Comparison of ENCODE assay signal across 8 cellular contexts in genomic region chr2:177242136-177242987, GRCh38. TPM values are rescaled to one million over a fixed set of nuclear protein-coding genes. Genes with fewer than 3 reads are reported as not detected.
DNase-seq lines count a peak whose midpoint lies in the region; ATAC-seq and TF ChIP-seq lines count a peak whose summit lies in the region.

No MANE protein-coding gene starts in this region.

- H3K4me1 ChIP-seq in prostate gland (replicated peaks), result peaks cover 29% of the 10 kb centered on the region

- H3K4me1 Mint-ChIP-seq in activated B cell treated with CpG ODN at 0.5 μM for 24 hours, result peaks cover 92% of the 10 kb centered on the region

- peaks cover 42% of the 10 kb centered on the region for H3K36me3 Mint-ChIP-seq in activated B cell treated with CpG ODN at 0.5 μM for 24 hours (ENCODE audit: low read depth)

- TF ChIP-seq CTCF in BJ (IDR thresholded peaks at IDR 0.05; ENCODE audit: insufficient read depth, low read depth, low read length) (no peak), HL-60 (IDR thresholded peaks at IDR 0.05; ENCODE audit: insufficient read depth, low read length) (no peak), activated B cell treated with CpG ODN at 0.5 μM for 24 hours (IDR thresholded peaks at IDR 0.05) (no peak), foreskin fibroblast (IDR thresholded peaks at IDR 0.05; ENCODE audit: low read depth, low read length) (no peak), prostate gland (IDR thresholded peaks at IDR 0.05) (no peak)

- H3K27me3 ChIP-seq in BJ (ENCODE audit: control insufficient read depth, insufficient read depth, low read length) (no peaks in the 10 kb centered on the region), HL-60 (ENCODE audit: insufficient read depth, poor library complexity, severe bottlenecking) (no peaks in the 10 kb centered on the region), prostate gland (replicated peaks; ENCODE audit: insufficient read depth) (no peaks in the 10 kb centered on the region)

- ATAC-seq in activated B cell treated with CpG ODN at 0.5 μM for 24 hours (ENCODE audit: low read depth), result no peak

- H3K27me3 Mint-ChIP-seq in activated B cell treated with CpG ODN at 0.5 μM for 24 hours, result no peaks in the 10 kb centered on the region

- no peak for TF ChIP-seq POLR2A in prostate gland (IDR thresholded peaks at IDR 0.05)

- peak overlapping the region; percentile 70 for H3K27ac Mint-ChIP-seq in activated B cell treated with CpG ODN at 0.5 μM for 24 hours

- H3K9me3 Mint-ChIP-seq in activated B cell treated with CpG ODN at 0.5 μM for 24 hours, result no peaks in the 10 kb centered on the region

- H3K36me3 ChIP-seq in BJ (ENCODE audit: control insufficient read depth, insufficient read depth, low read length) (no peaks in the 10 kb centered on the region), prostate gland (no peaks in the 10 kb centered on the region)

- H3K9me3 ChIP-seq in prostate gland, result no peaks in the 10 kb centered on the region

- peak overlapping the region; percentile 11 for H3K4me3 Mint-ChIP-seq in activated B cell treated with CpG ODN at 0.5 μM for 24 hours

- H3K27ac ChIP-seq in HL-60 (replicated peaks) (peak overlapping the region; percentile 14), prostate gland (peak overlapping the region; percentile 67 to 85)

- 9% methylated on average over 5 of the region's 5 CpGs for WGBS in prostate gland

- intact Hi-C loops in activated B cell treated with CpG ODN at 0.5 μM for 24 hours (cut with micrococcal nuclease), result no loop called here
- intact Hi-C loops in prostate gland (cut with DNase I), result no loop called here
- intact Hi-C loops in posterior vena cava (cut with DNase I), result no loop called here

- CTCF ChIA-PET in BJ (lab: Yijun Ruan, JAX), result interaction anchor here (0.9 kb wide), 1 partner anchor 22 kb away, joined by 3 read pairs; the partner anchor contains the start of gene NFE2L2
- CTCF ChIA-PET in activated B cell treated with CpG ODN at 0.5 μM for 24 hours (lab: Charles Lee), result interaction anchor here (1.5 kb wide), 1 partner anchor 78 kb away, joined by 4 read pairs; no protein-coding TSS in a partner anchor

- POLR2A ChIA-PET in BJ (lab: Charles Lee), result no interaction called here
- POLR2A ChIA-PET in activated B cell treated with CpG ODN at 0.5 μM for 24 hours (lab: Charles Lee), result interaction anchor here (0.5 kb wide), 1 partner anchor 17 kb away, joined by 3 read pairs; no protein-coding TSS in a partner anchor

- H3K4me3 ChIP-seq in BJ (ENCODE audit: low read depth, low read length) (peak overlapping the region; percentile 19; the same call in 1 of the 2 replicates), HL-60 (replicated peaks; ENCODE audit: insufficient read depth, low read length) (no peak overlapping the region), foreskin fibroblast (ENCODE audit: low read depth in 1 of 2, low read length in 2 of 2) (peak overlapping the region; percentile 24 to 28), prostate gland (peak overlapping the region in 1 of 2 donors; percentile 22)

- DNase-seq in BJ (ENCODE audit: low read depth) (peak; percentile 93), HL-60 (ENCODE audit: low read depth in 1 of 2, low spot score in 1 of 2) (no peak), activated B cell treated with CpG ODN at 0.5 μM for 24 hours (no peak), foreskin fibroblast (peak; percentile 80 to 93), prostate gland (ENCODE audit: low spot score) (peak; percentile 70), occipital lobe (lab: John Stamatoyannopoulos, UW) (no peak), posterior vena cava (ENCODE audit: low spot score) (no peak)
- DNase-seq in activated effector memory CD4-positive, alpha-beta T cell treated with Interleukin-2 at 50 U/mL for 16 hours, result no peak

RNA-seq across cellular contexts. Expression of gene NFE2L2, which starts 22.2 kb away (rescaled TPM):
- polyA plus RNA-seq in BJ (2011; rRNA removed), result 109 and 128 TPM in 2 replicates
- polyA minus RNA-seq in BJ (2011; rRNA and poly(A)+ RNA removed), result 92.7 and 106 TPM in 2 replicates
- 79.1 and 89.3 TPM in 2 replicates for total RNA-seq in activated B cell treated with CpG ODN at 0.5 μM for 24 hours
- total RNA-seq in prostate gland, result 100 to 1,000 TPM in 1 of 2 donors, 10 to 100 TPM in 1; 98.6 to 126 TPM
- 13.4 TPM for total RNA-seq in occipital lobe
- total RNA-seq in posterior vena cava, result 10 to 100 TPM; 82.8 to 87.5 TPM

RNA-seq across cellular contexts. Expression of gene HNRNPA3, which starts 29.8 kb away (rescaled TPM):
- polyA plus RNA-seq in BJ (2011; rRNA removed), result 31.8 and 74.9 TPM in 2 replicates
- polyA minus RNA-seq in BJ (2011; rRNA and poly(A)+ RNA removed), result 7.3 and 21.1 TPM in 2 replicates
- 254 and 275 TPM in 2 replicates for total RNA-seq in activated B cell treated with CpG ODN at 0.5 μM for 24 hours
- 10 to 100 TPM; 56.5 to 57.0 TPM for total RNA-seq in prostate gland
- total RNA-seq in occipital lobe, result 81.6 TPM
- 100 to 1,000 TPM; 152 to 166 TPM for total RNA-seq in posterior vena cava

Comparison
In these comparisons a context has a peak if more than half of its experiments do, and no peak if none do; other contexts are left out.
1. DNase-seq: peak in BJ (single experiment), foreskin fibroblast (2 of 2) and prostate gland (single experiment); none in HL-60 (0 of 2), activated B cell treated with CpG ODN at 0.5 μM for 24 hours (single experiment), activated effector memory CD4-positive, alpha-beta T cell treated with Interleukin-2 at 50 U/mL for 16 hours (single experiment), occipital lobe (single experiment) and posterior vena cava (single experiment).